ENCODE assay signal across 1 cellular context in the genomic region with DNA sequence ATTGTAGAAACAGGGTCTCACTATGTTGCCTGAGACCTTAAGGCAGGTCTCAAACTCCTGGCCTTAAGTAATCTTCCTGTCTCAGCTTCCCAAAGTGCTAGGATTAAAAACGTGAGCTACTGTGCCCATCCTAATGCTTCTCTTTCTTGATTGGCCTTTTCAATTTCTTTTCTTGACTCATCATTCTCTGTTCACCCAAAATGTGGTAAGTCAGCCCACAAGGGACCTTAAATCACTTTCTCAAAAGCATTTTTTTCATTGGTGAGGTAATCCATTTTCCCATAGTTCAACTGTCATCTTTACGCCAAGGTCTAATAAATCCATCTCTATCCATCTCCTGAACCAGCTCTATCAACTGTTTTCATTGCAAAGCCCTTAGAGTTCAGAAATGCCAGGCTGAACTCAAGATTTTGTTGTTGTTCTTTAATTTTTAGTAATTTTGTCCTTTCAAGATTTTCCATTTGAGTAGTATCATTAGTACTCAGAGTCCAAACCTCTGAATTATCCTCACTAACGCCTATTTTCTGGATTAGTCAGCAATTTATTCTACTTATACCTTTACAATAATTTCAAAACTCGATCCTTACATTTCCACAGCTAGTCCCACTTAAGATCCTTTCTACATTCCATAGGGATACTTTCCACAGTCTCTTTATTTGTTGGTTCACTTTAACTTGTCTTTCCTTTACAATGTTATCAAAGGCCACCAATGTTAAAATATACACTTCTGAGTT.
TF ChIP-seq lines count a peak whose summit lies in the region.

No MANE protein-coding gene starts in this region.

TF ChIP-seq in K562, 482 proteins besides CTCF, POLR2A, EP300 and RAD21 (continued from another document):
- TF ChIP-seq, protein P1, sequence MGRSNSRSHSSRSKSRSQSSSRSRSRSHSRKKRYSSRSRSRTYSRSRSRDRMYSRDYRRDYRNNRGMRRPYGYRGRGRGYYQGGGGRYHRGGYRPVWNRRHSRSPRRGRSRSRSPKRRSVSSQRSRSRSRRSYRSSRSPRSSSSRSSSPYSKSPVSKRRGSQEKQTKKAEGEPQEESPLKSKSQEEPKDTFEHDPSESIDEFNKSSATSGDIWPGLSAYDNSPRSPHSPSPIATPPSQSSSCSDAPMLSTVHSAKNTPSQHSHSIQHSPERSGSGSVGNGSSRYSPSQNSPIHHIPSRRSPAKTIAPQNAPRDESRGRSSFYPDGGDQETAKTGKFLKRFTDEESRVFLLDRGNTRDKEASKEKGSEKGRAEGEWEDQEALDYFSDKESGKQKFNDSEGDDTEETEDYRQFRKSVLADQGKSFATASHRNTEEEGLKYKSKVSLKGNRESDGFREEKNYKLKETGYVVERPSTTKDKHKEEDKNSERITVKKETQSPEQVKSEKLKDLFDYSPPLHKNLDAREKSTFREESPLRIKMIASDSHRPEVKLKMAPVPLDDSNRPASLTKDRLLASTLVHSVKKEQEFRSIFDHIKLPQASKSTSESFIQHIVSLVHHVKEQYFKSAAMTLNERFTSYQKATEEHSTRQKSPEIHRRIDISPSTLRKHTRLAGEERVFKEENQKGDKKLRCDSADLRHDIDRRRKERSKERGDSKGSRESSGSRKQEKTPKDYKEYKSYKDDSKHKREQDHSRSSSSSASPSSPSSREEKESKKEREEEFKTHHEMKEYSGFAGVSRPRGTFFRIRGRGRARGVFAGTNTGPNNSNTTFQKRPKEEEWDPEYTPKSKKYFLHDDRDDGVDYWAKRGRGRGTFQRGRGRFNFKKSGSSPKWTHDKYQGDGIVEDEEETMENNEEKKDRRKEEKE (IDR thresholded peaks at IDR 0.05; ENCODE audit: borderline replicate concordance in 1 of 2, control insufficient read depth in 1 of 2, low read depth in 2 of 2, low read length in 1 of 2): no peak
- 0 out of 2 replicates have a peak, but pooled peaks have one; percentile 8 for TF ChIP-seq MAFG (tag; conservative IDR thresholded peaks at IDR 0.05)
- TF ChIP-seq ETS2 (tag; IDR thresholded peaks at IDR 0.05; ENCODE audit: borderline replicate concordance, poor library complexity, severe bottlenecking): no peak
- no peak for TF ChIP-seq CBX2 (IDR thresholded peaks at IDR 0.05; ENCODE audit: insufficient read depth, low read length, poor library complexity, severe bottlenecking)
- TF ChIP-seq CREBBP (IDR thresholded peaks at IDR 0.05; ENCODE audit: low read depth, low read length): no peak
- TF ChIP-seq, protein P2, sequence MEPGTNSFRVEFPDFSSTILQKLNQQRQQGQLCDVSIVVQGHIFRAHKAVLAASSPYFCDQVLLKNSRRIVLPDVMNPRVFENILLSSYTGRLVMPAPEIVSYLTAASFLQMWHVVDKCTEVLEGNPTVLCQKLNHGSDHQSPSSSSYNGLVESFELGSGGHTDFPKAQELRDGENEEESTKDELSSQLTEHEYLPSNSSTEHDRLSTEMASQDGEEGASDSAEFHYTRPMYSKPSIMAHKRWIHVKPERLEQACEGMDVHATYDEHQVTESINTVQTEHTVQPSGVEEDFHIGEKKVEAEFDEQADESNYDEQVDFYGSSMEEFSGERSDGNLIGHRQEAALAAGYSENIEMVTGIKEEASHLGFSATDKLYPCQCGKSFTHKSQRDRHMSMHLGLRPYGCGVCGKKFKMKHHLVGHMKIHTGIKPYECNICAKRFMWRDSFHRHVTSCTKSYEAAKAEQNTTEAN (CRISPR knock-in tag; IDR thresholded peaks at IDR 0.05): no peak
- no peak for TF ChIP-seq TSC22D4 (tag; IDR thresholded peaks at IDR 0.05)
- peak; percentile 27 for TF ChIP-seq MAFF (IDR thresholded peaks at IDR 0.05; ENCODE audit: low read length)
- no peak for TF ChIP-seq SMAD4 (CRISPR knock-in tag; conservative IDR thresholded peaks at IDR 0.05)
- TF ChIP-seq, protein P3, sequence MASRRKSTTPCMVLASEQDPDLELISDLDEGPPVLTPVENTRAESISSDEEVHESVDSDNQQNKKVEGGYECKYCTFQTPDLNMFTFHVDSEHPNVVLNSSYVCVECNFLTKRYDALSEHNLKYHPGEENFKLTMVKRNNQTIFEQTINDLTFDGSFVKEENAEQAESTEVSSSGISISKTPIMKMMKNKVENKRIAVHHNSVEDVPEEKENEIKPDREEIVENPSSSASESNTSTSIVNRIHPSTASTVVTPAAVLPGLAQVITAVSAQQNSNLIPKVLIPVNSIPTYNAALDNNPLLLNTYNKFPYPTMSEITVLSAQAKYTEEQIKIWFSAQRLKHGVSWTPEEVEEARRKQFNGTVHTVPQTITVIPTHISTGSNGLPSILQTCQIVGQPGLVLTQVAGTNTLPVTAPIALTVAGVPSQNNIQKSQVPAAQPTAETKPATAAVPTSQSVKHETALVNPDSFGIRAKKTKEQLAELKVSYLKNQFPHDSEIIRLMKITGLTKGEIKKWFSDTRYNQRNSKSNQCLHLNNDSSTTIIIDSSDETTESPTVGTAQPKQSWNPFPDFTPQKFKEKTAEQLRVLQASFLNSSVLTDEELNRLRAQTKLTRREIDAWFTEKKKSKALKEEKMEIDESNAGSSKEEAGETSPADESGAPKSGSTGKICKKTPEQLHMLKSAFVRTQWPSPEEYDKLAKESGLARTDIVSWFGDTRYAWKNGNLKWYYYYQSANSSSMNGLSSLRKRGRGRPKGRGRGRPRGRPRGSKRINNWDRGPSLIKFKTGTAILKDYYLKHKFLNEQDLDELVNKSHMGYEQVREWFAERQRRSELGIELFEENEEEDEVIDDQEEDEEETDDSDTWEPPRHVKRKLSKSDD (conservative IDR thresholded peaks at IDR 0.05; ENCODE audit: low read length): no peak
